In genomic region chr22:36462475-36462790, GRCh38 we compare ENCODE assay signal across 14 cellular contexts. TPM values are rescaled to one million over a fixed set of nuclear protein-coding genes. Genes with fewer than 3 reads are reported as not detected.
DNase-seq lines count a peak whose midpoint lies in the region; ATAC-seq, FAIRE-seq and TF ChIP-seq lines count a peak whose summit lies in the region.
"Had no signal": no experiment of that assay in that cellular context is flagged by ENCODE, and none has a peak within 500 bp of the region (broad histone marks: within the 10 kb centered on the region; RNA-seq: fewer than 3 reads in every experiment).

No MANE protein-coding gene starts in this region.

- H3K4me2 ChIP-seq in GM23248 (ENCODE audit: unreplicated experiment) = peak overlapping the region; percentile 1
- peak overlapping the region; percentile 59 for H3K4me2 ChIP-seq in astrocyte (ENCODE audit: low read length)
- H3K4me2 ChIP-seq in skeletal muscle satellite cell (ENCODE audit: low read length) = peak overlapping the region; percentile 33

- H3K27me3 Mint-ChIP-seq in astrocyte (ENCODE audit: low read depth, unreplicated experiment) = no peaks in the 10 kb centered on the region

- H3K36me3 Mint-ChIP-seq in astrocyte (ENCODE audit: low read depth, unreplicated experiment) = no peaks in the 10 kb centered on the region

- no peak for TF ChIP-seq CTCF in astrocyte (IDR thresholded peaks at IDR 0.05; ENCODE audit: insufficient read depth, low read depth, low read length)
- no peak for TF ChIP-seq CTCF in lower lobe of right lung (IDR thresholded peaks at IDR 0.05)

- no peaks in the 10 kb centered on the region for H3K9me3 Mint-ChIP-seq in astrocyte (ENCODE audit: unreplicated experiment)

- H3K9ac ChIP-seq in GM23248 (no peak overlapping the region), astrocyte (ENCODE audit: low read length) (peak overlapping the region; percentile 62), skeletal muscle satellite cell (ENCODE audit: low read depth, low read length) (peak overlapping the region; percentile 2)

- FAIRE-seq in astrocyte (lab: Jason Lieb, UNC) = no peak

- in situ Hi-C loops in GM23248 (cut with MboI) = loop anchor here (10.0 kb wide), 1 partner anchor 158 kb away; no protein-coding TSS in a partner anchor

- H3K4me1 Mint-ChIP-seq in astrocyte (ENCODE audit: low read depth, unreplicated experiment) = peaks cover 43% of the 10 kb centered on the region

- WGBS in GM23248 (ENCODE audit: low coverage in 1 of 2, low lambda C conversion rate in 2 of 2, missing lambda C conversion rate in 2 of 2), 2 experiments = 77% methylated on average over 4 of the region's 4 CpGs

- H2AFZ ChIP-seq in GM23248 (no peak overlapping the region), astrocyte (ENCODE audit: low read depth, low read length) (no peak overlapping the region)

- H3K9me3 ChIP-seq in GM23248 (ENCODE audit: low read depth) (no peaks in the 10 kb centered on the region), astrocyte (ENCODE audit: insufficient read depth, low read depth, low read length) (no peaks in the 10 kb centered on the region), lower lobe of right lung (no peaks in the 10 kb centered on the region), skeletal muscle satellite cell (replicated peaks; ENCODE audit: low read length) (no peaks in the 10 kb centered on the region)
- H3K9me3 ChIP-seq: neutrophil, tibial nerve had no signal

- no peaks in the 10 kb centered on the region for H3K36me3 ChIP-seq in GM23248 (ENCODE audit: low read depth)
- H3K36me3 ChIP-seq in astrocyte (ENCODE audit: insufficient read depth, low read length) = no peaks in the 10 kb centered on the region
- H3K36me3 ChIP-seq in lower lobe of right lung = peaks cover 7% of the 10 kb centered on the region
- H3K36me3 ChIP-seq in skeletal muscle satellite cell (ENCODE audit: insufficient read depth, low read length) = no peaks in the 10 kb centered on the region
- H3K36me3 ChIP-seq: neutrophil had no signal

- no peak overlapping the region for H3K4me3 Mint-ChIP-seq in astrocyte (ENCODE audit: unreplicated experiment)

- H3K27ac Mint-ChIP-seq in astrocyte (ENCODE audit: unreplicated experiment) = peak overlapping the region; percentile 100

- peaks cover 17% of the 10 kb centered on the region for H3F3A ChIP-seq in GM23248 (ENCODE audit: insufficient read depth)

- H3K27me3 ChIP-seq in GM23248 (replicated peaks; ENCODE audit: insufficient read depth) = no peaks in the 10 kb centered on the region
- no peaks in the 10 kb centered on the region for H3K27me3 ChIP-seq in astrocyte (ENCODE audit: insufficient read depth, low read length)
- no peaks in the 10 kb centered on the region for H3K27me3 ChIP-seq in lower lobe of right lung (ENCODE audit: low read depth)
- no peaks in the 10 kb centered on the region for H3K27me3 ChIP-seq in skeletal muscle satellite cell (ENCODE audit: control insufficient read depth, insufficient read depth, low read length)
- H3K27me3 ChIP-seq: neutrophil, tibial nerve had no signal

- DNase-seq in GM23248 (no peak), astrocyte (ENCODE audit: low read depth) (no peak), lower lobe of right lung (no peak), NCI-H1930 (lab: John Stamatoyannopoulos, UW) (no peak), cerebellum (ENCODE audit: low spot score) (no peak)
- DNase-seq in activated naive CD4-positive, alpha-beta T cell treated with Interleukin-2 at 50 U/mL for 16 hours = no peak
- DNase-seq: erythroblast, NCI-H1092, SIG-M5 had no signal

- H3K27ac ChIP-seq in GM23248 = no peak overlapping the region
- peak overlapping the region; percentile 88 for H3K27ac ChIP-seq in astrocyte (ENCODE audit: low read depth, low read length)
- H3K27ac ChIP-seq in lower lobe of right lung = peak overlapping the region; percentile 79
- H3K27ac ChIP-seq: neutrophil, VCaP had no signal

- ATAC-seq in lower lobe of right lung (no peak), GM19455 (IDR thresholded peaks at IDR 0.05; ENCODE audit: unreplicated experiment) (no peak)

- no peaks in the 10 kb centered on the region for H3K9me2 ChIP-seq in GM23248 (ENCODE audit: insufficient read depth)

- no peak overlapping the region for H3K4me3 ChIP-seq in GM23248
- no peak overlapping the region for H3K4me3 ChIP-seq in astrocyte (ENCODE audit: insufficient read depth, low read depth, low read length)
- no peak overlapping the region for H3K4me3 ChIP-seq in lower lobe of right lung
- no peak overlapping the region for H3K4me3 ChIP-seq in skeletal muscle satellite cell (ENCODE audit: low read length)
- H3K4me3 ChIP-seq: tibial nerve had no signal

- intact Hi-C loops in lower lobe of right lung (cut with DNase I) = no loop called here

- no peaks in the 10 kb centered on the region for H3K79me2 ChIP-seq in GM23248 (ENCODE audit: insufficient read depth)
- H3K79me2 ChIP-seq in astrocyte (ENCODE audit: insufficient read depth, low read length) = peaks cover 15% of the 10 kb centered on the region

- H4K20me1 ChIP-seq in GM23248 (ENCODE audit: insufficient read depth) (no peaks in the 10 kb centered on the region), astrocyte (ENCODE audit: insufficient read depth, low read length) (no peaks in the 10 kb centered on the region)

- H3K4me1 ChIP-seq in GM23248 (ENCODE audit: insufficient read depth) (peaks cover 29% of the 10 kb centered on the region), astrocyte (ENCODE audit: insufficient read depth, low read length) (peaks cover 47% of the 10 kb centered on the region), lower lobe of right lung (peaks cover 72% of the 10 kb centered on the region), skeletal muscle satellite cell (ENCODE audit: control insufficient read depth, insufficient read depth, low read length) (peaks cover 55% of the 10 kb centered on the region)

RNA-seq across cellular contexts. Expression of gene TXN2, which starts 19.0 kb away (rescaled TPM):
- 24.0 and 33.1 TPM in 2 replicates for total RNA-seq in GM23248 (2014; rRNA removed; shearing (Covaris generic))
- 104 and 109 TPM in 2 replicates for polyA plus RNA-seq in GM23248 (2016; fragmentation: Nextera tagmentation; extraction: Ambion mirVana)
- total RNA-seq in astrocyte (56.4 and 61.0 TPM in 2 replicates), lower lobe of right lung (56.4 TPM), cerebellum (12.3 TPM)
- total RNA-seq in skeletal muscle satellite cell (2012; rRNA removed) = 23.1 and 36.3 TPM in 2 replicates

RNA-seq across cellular contexts. Expression of gene FOXRED2, which starts 44.4 kb away (rescaled TPM):
- 4.2 and 4.4 TPM in 2 replicates for total RNA-seq in GM23248 (2014; rRNA removed; shearing (Covaris generic))
- 5.0 and 6.5 TPM in 2 replicates for polyA plus RNA-seq in GM23248 (2016; fragmentation: Nextera tagmentation; extraction: Ambion mirVana)
- total RNA-seq in astrocyte (5.3 and 5.9 TPM in 2 replicates), lower lobe of right lung (13.2 TPM), cerebellum (16.1 TPM)
- total RNA-seq in skeletal muscle satellite cell (2012; rRNA removed) = 8.7 and 11.7 TPM in 2 replicates

Comparison
In these comparisons a context has a peak if more than half of its experiments do, and no peak if none do; other contexts are left out.
1. H3K4me2 ChIP-seq: peak in every context shown above with its lines; median percentile 59 in astrocyte; 33 in skeletal muscle satellite cell; 1 in GM23248.